ENCODE assay signal across 1 cellular context in genomic region chr7:6531492-6532279, GRCh38.
TF ChIP-seq lines count a peak whose summit lies in the region.

No MANE protein-coding gene starts in this region.

TF ChIP-seq in HCT116, 20 proteins besides CTCF, POLR2A, EP300 and RAD21 (continued from another document):
- TF ChIP-seq ATF3 (IDR thresholded peaks at IDR 0.05) (no peak), ELF1 (IDR thresholded peaks at IDR 0.05; ENCODE audit: borderline replicate concordance, low read depth) (no peak), JUND (IDR thresholded peaks at IDR 0.05) (no peak), REST (IDR thresholded peaks at IDR 0.05; ENCODE audit: low read depth) (no peak), ZNF274 (IDR thresholded peaks at IDR 0.05; ENCODE audit: low read depth, low read length) (no peak), SIN3A (IDR thresholded peaks at IDR 0.05; ENCODE audit: low read depth) (no peak), POLR2AphosphoS5 (IDR thresholded peaks at IDR 0.05; ENCODE audit: low read depth, low read length) (no peak), YY1 (IDR thresholded peaks at IDR 0.05; ENCODE audit: extremely low read depth, insufficient replicate concordance, low read depth, low read length) (no peak), EZH2phosphoT487 (IDR thresholded peaks at IDR 0.05; ENCODE audit: borderline replicate concordance) (no peak), EGR1 (IDR thresholded peaks at IDR 0.05; ENCODE audit: low read depth) (no peak), TCF7L2 (IDR thresholded peaks at IDR 0.05; ENCODE audit: borderline replicate concordance, extremely low read depth, insufficient read depth, insufficient read length) (no peak), SP1 (IDR thresholded peaks at IDR 0.05; ENCODE audit: low read depth) (no peak), FOSL1 (IDR thresholded peaks at IDR 0.05; ENCODE audit: low read depth) (no peak), SRF (IDR thresholded peaks at IDR 0.05; ENCODE audit: low read depth) (no peak), CEBPB (IDR thresholded peaks at IDR 0.05; ENCODE audit: low read depth) (no peak)
- TF ChIP-seq, protein P1, sequence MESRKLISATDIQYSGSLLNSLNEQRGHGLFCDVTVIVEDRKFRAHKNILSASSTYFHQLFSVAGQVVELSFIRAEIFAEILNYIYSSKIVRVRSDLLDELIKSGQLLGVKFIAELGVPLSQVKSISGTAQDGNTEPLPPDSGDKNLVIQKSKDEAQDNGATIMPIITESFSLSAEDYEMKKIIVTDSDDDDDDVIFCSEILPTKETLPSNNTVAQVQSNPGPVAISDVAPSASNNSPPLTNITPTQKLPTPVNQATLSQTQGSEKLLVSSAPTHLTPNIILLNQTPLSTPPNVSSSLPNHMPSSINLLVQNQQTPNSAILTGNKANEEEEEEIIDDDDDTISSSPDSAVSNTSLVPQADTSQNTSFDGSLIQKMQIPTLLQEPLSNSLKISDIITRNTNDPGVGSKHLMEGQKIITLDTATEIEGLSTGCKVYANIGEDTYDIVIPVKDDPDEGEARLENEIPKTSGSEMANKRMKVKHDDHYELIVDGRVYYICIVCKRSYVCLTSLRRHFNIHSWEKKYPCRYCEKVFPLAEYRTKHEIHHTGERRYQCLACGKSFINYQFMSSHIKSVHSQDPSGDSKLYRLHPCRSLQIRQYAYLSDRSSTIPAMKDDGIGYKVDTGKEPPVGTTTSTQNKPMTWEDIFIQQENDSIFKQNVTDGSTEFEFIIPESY (IDR thresholded peaks at IDR 0.05; ENCODE audit: extremely low read depth, insufficient replicate concordance, low read length) = no peak
- TF ChIP-seq, protein P2, sequence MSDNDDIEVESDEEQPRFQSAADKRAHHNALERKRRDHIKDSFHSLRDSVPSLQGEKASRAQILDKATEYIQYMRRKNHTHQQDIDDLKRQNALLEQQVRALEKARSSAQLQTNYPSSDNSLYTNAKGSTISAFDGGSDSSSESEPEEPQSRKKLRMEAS (IDR thresholded peaks at IDR 0.05) = no peak
